In the genomic region with DNA sequence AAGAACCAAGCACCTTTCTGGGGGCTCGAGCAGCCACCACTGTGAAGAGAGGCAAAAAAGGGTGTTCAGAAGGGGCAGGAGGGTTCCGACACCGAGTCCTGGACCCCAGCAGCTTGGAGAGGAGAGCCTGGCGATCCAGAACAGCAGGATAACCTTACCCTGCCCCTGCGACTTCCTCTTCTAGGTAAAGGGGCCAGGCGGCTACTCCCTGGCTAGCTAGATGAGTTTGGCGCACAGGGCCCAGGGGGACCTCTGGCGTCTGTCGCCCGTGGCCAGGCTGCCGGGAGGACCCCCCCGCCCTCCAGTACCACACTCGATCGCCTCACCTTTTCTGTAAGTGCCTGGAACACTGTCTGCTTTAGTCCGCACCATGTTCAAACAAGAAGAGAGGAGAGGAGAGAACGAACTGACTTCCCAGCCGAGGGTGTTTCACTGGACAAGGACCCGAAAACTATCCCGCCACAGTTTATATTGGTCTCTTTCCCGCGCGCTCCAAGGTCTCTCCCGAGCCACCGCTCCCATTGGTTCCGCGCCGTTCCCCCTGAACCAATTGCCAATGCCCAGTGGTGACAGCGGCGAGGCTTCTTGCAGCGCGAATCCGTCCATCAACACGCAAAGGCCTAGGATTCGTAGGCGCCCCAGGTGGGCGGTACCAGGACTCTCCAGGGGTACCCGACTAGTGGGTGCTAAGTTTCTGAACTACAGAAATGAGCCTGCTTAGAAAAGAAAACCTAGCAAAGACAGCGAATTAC, we compare ENCODE assay signal across 8 cellular contexts. TPM values are rescaled to one million over a fixed set of nuclear protein-coding genes. Genes with fewer than 3 reads are reported as not detected.
DNase-seq lines count a peak whose midpoint lies in the region; ATAC-seq and TF ChIP-seq lines count a peak whose summit lies in the region.

A gene with protein sequence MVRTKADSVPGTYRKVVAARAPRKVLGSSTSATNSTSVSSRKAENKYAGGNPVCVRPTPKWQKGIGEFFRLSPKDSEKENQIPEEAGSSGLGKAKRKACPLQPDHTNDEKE (minus strand): TSS at position 442 of the 752 bp plus-strand sequence. CDS start 70 bp downstream, at position 372.

- no peak for TF ChIP-seq CTCF in mucosa of descending colon (IDR thresholded peaks at IDR 0.05)

- no peak for TF ChIP-seq EP300 in Ishikawa (IDR thresholded peaks at IDR 0.05; ENCODE audit: borderline replicate concordance)

- peak; percentile 96 for DNase-seq in DMS53 (lab: John Stamatoyannopoulos, UW)
- DNase-seq in OCI-M2 (lab: John Stamatoyannopoulos, UW; ENCODE audit: unreplicated experiment), result peak; percentile 89
- DNase-seq in activated T-cell treated with anti-CD3 and anti-CD28 coated beads for 24 hours (ENCODE audit: low read depth), result peak; percentile 92
- peak; percentile 62 for DNase-seq in epithelial cell of prostate (ENCODE audit: low read depth, low spot score)
- peak; percentile 93 to 96 (median 94) for DNase-seq in mucosa of descending colon
- peak; percentile 74 to 84 for DNase-seq in stimulated activated CD8-positive, alpha-beta memory T cell treated with anti-CD3 and anti-CD28 coated beads, Interleukin-4, amount 100 ng/mL, for 1 hour (ENCODE audit: low read depth in 2 of 2, low spot score in 1 of 2)

- H3K9me3 ChIP-seq in mucosa of descending colon, result no peaks in the 10 kb centered on the region

- intact Hi-C loops in mucosa of descending colon (cut with DNase I, micrococcal nuclease), result no loop called here

- no peaks in the 10 kb centered on the region for H3K36me3 ChIP-seq in mucosa of descending colon (ENCODE audit: low read depth)

- ATAC-seq in GM21619 (IDR thresholded peaks at IDR 0.05; ENCODE audit: unreplicated experiment), result peak; percentile 98
- ATAC-seq in mucosa of descending colon, result peak; percentile 100

- no peak for TF ChIP-seq RAD21 in Ishikawa (IDR thresholded peaks at IDR 0.05; ENCODE audit: low read depth)

- peak within 1 kb of the TSS; percentile 20 for H3K4me3 ChIP-seq in mucosa of descending colon

- no peaks in the 10 kb centered on the region for H3K4me1 ChIP-seq in mucosa of descending colon (ENCODE audit: low read depth)

- no peak within 1 kb of the TSS for H3K27ac ChIP-seq in epithelial cell of prostate

TF ChIP-seq in Ishikawa, 13 proteins besides CTCF, POLR2A, EP300 and RAD21:
- TF ChIP-seq TAF1 (IDR thresholded peaks at IDR 0.05; ENCODE audit: low read depth) (peak; percentile 52; the same call in 1 of the 2 replicates), MAX (IDR thresholded peaks at IDR 0.05) (peak; percentile 75; the same call in 1 of the 2 replicates), TCF12 (IDR thresholded peaks at IDR 0.05; ENCODE audit: low read depth) (peak; percentile 17; the same call in 1 of the 2 replicates), EGR1 (IDR thresholded peaks at IDR 0.05) (no peak), TEAD4 (IDR thresholded peaks at IDR 0.05) (no peak), YY1 (IDR thresholded peaks at IDR 0.05; ENCODE audit: low read depth) (no peak), USF1 (IDR thresholded peaks at IDR 0.05) (no peak), CREB1 (IDR thresholded peaks at IDR 0.05; ENCODE audit: low read depth) (peak; percentile 41; the same call in 1 of the 2 replicates)

RNA-seq across cellular contexts. Expression of the gene that starts here (rescaled TPM):
- 10 to 100 TPM in 1 of 3 donors, 1 to 10 TPM in 2; 3.3 to 14.7 (median 4.4) TPM for total RNA-seq in mucosa of descending colon
